Comparison of ENCODE assay signal across 1 cellular context in the genomic region with DNA sequence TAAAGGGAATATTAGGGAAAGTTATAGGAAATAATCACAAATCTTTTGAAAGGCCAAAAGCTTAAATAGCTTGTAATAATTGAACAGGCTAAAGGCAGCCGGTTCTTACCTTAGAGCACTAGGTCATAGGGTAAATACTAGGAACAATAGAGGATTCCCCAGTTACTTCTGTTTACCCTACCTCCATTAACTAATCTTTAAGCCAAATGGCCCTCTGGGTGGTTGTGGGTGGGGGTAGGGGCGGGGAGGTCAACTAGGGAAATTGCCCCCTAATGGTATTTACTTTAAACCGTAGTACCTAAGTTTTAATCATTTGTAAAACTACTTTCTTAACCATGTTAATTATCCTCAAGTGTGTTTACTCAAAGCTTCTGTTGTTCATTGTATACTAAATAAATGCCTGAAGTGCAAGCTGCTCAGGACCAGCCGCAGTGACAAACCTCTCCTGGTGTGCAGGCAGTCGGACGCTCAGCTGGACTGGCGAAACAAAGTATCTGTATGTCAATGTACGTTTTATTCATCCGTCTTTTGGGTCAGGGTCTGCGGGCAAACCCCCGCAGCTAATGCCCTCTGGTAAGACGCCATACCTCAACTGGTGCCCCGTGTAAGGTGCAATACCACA.
TF ChIP-seq lines count a peak whose summit lies in the region.

No MANE protein-coding gene starts in this region.

TF ChIP-seq in WTC11, 78 proteins besides CTCF, POLR2A, EP300 and RAD21:
- TF ChIP-seq, protein P1, sequence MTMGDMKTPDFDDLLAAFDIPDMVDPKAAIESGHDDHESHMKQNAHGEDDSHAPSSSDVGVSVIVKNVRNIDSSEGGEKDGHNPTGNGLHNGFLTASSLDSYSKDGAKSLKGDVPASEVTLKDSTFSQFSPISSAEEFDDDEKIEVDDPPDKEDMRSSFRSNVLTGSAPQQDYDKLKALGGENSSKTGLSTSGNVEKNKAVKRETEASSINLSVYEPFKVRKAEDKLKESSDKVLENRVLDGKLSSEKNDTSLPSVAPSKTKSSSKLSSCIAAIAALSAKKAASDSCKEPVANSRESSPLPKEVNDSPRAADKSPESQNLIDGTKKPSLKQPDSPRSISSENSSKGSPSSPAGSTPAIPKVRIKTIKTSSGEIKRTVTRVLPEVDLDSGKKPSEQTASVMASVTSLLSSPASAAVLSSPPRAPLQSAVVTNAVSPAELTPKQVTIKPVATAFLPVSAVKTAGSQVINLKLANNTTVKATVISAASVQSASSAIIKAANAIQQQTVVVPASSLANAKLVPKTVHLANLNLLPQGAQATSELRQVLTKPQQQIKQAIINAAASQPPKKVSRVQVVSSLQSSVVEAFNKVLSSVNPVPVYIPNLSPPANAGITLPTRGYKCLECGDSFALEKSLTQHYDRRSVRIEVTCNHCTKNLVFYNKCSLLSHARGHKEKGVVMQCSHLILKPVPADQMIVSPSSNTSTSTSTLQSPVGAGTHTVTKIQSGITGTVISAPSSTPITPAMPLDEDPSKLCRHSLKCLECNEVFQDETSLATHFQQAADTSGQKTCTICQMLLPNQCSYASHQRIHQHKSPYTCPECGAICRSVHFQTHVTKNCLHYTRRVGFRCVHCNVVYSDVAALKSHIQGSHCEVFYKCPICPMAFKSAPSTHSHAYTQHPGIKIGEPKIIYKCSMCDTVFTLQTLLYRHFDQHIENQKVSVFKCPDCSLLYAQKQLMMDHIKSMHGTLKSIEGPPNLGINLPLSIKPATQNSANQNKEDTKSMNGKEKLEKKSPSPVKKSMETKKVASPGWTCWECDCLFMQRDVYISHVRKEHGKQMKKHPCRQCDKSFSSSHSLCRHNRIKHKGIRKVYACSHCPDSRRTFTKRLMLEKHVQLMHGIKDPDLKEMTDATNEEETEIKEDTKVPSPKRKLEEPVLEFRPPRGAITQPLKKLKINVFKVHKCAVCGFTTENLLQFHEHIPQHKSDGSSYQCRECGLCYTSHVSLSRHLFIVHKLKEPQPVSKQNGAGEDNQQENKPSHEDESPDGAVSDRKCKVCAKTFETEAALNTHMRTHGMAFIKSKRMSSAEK (CRISPR knock-in tag; IDR thresholded peaks at IDR 0.05; ENCODE audit: borderline replicate concordance) = no peak
- TF ChIP-seq EMX1 (CRISPR knock-in tag; IDR thresholded peaks at IDR 0.05) (no peak), RELA (CRISPR knock-in tag; IDR thresholded peaks at IDR 0.05; ENCODE audit: borderline replicate concordance) (no peak), ZNF671 (CRISPR knock-in tag; IDR thresholded peaks at IDR 0.05) (no peak), GRHL2 (CRISPR knock-in tag; IDR thresholded peaks at IDR 0.05; ENCODE audit: insufficient replicate concordance, severe bottlenecking) (no peak), FOXJ3 (CRISPR knock-in tag; IDR thresholded peaks at IDR 0.05; ENCODE audit: borderline replicate concordance) (no peak), NR1H2 (CRISPR knock-in tag; IDR thresholded peaks at IDR 0.05) (no peak), MXD4 (CRISPR knock-in tag; IDR thresholded peaks at IDR 0.05; ENCODE audit: borderline replicate concordance) (no peak), KAT7 (CRISPR knock-in tag; IDR thresholded peaks at IDR 0.05; ENCODE audit: borderline replicate concordance) (no peak), ELF4 (CRISPR knock-in tag; IDR thresholded peaks at IDR 0.05; ENCODE audit: low read depth) (no peak), ZNF121 (CRISPR knock-in tag; IDR thresholded peaks at IDR 0.05) (no peak), ZNF219 (CRISPR knock-in tag; IDR thresholded peaks at IDR 0.05; ENCODE audit: borderline replicate concordance) (no peak), SP1 (CRISPR knock-in tag; conservative IDR thresholded peaks at IDR 0.05) (no peak), NR3C1 (CRISPR knock-in tag; conservative IDR thresholded peaks at IDR 0.05; ENCODE audit: low read depth) (no peak), HMGXB4 (CRISPR knock-in tag; IDR thresholded peaks at IDR 0.05) (no peak)
- TF ChIP-seq, protein P2, sequence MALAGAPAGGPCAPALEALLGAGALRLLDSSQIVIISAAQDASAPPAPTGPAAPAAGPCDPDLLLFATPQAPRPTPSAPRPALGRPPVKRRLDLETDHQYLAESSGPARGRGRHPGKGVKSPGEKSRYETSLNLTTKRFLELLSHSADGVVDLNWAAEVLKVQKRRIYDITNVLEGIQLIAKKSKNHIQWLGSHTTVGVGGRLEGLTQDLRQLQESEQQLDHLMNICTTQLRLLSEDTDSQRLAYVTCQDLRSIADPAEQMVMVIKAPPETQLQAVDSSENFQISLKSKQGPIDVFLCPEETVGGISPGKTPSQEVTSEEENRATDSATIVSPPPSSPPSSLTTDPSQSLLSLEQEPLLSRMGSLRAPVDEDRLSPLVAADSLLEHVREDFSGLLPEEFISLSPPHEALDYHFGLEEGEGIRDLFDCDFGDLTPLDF (CRISPR knock-in tag; IDR thresholded peaks at IDR 0.05) = no peak
- TF ChIP-seq, protein P3, sequence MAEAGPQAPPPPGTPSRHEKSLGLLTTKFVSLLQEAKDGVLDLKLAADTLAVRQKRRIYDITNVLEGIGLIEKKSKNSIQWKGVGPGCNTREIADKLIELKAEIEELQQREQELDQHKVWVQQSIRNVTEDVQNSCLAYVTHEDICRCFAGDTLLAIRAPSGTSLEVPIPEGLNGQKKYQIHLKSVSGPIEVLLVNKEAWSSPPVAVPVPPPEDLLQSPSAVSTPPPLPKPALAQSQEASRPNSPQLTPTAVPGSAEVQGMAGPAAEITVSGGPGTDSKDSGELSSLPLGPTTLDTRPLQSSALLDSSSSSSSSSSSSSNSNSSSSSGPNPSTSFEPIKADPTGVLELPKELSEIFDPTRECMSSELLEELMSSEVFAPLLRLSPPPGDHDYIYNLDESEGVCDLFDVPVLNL (CRISPR knock-in tag; IDR thresholded peaks at IDR 0.05; ENCODE audit: borderline replicate concordance, low read depth) = no peak
- TF ChIP-seq, protein P4, sequence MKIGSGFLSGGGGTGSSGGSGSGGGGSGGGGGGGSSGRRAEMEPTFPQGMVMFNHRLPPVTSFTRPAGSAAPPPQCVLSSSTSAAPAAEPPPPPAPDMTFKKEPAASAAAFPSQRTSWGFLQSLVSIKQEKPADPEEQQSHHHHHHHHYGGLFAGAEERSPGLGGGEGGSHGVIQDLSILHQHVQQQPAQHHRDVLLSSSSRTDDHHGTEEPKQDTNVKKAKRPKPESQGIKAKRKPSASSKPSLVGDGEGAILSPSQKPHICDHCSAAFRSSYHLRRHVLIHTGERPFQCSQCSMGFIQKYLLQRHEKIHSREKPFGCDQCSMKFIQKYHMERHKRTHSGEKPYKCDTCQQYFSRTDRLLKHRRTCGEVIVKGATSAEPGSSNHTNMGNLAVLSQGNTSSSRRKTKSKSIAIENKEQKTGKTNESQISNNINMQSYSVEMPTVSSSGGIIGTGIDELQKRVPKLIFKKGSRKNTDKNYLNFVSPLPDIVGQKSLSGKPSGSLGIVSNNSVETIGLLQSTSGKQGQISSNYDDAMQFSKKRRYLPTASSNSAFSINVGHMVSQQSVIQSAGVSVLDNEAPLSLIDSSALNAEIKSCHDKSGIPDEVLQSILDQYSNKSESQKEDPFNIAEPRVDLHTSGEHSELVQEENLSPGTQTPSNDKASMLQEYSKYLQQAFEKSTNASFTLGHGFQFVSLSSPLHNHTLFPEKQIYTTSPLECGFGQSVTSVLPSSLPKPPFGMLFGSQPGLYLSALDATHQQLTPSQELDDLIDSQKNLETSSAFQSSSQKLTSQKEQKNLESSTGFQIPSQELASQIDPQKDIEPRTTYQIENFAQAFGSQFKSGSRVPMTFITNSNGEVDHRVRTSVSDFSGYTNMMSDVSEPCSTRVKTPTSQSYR (CRISPR knock-in tag; IDR thresholded peaks at IDR 0.05) = no peak
- TF ChIP-seq, protein P5, sequence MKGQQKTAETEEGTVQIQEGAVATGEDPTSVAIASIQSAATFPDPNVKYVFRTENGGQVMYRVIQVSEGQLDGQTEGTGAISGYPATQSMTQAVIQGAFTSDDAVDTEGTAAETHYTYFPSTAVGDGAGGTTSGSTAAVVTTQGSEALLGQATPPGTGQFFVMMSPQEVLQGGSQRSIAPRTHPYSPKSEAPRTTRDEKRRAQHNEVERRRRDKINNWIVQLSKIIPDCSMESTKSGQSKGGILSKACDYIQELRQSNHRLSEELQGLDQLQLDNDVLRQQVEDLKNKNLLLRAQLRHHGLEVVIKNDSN (CRISPR knock-in tag; IDR thresholded peaks at IDR 0.05) = no peak
